ENCODE assay signal across 15 cellular contexts in genomic region chr5:74122175-74122574, GRCh38.
"Had no signal": no experiment of that assay in that cellular context is flagged by ENCODE, and none has a peak within 500 bp of the region (broad histone marks: within the 10 kb centered on the region; RNA-seq: fewer than 3 reads in every experiment).

No MANE protein-coding gene starts in this region.

- DNase-seq: activated CD4-positive, alpha-beta T cell treated with anti-CD3 and anti-CD28 coated beads for 4 hours; activated naive CD4-positive, alpha-beta T cell treated with anti-CD3 and anti-CD28 coated beads, Interleukin-2, amount 10 ng/mL, durations not matched to agents 7 days and 5 days; caudate nucleus; colonic mucosa; effector CD8-positive, alpha-beta T cell; left lung; psoas muscle; right lobe of liver; stimulated activated CD4-positive, alpha-beta T cell treated with anti-CD3 and anti-CD28 coated beads, Interleukin-12 subunit alpha, Interleukin-12 subunit beta, amount 100 ng/mL, for 4 hours; stimulated activated CD4-positive, alpha-beta T cell treated with anti-CD3 and anti-CD28 coated beads, Interleukin-2, amount 100 ng/mL, for 48 hours; stimulated activated naive CD4-positive, alpha-beta T cell treated with Interleukin-2 at 50 U/mL for 16 hours; trophoblast cell; WERI-Rb-1 had no signal

- ATAC-seq: activated T-helper 17 cell treated with anti-CD3 and anti-CD28 coated beads, Interleukin-2, amount 50 U/mL, for 72 hours; gastroesophageal sphincter; left lung; psoas muscle; right lobe of liver had no signal
